24 cellular contexts compared by ENCODE assay signal in genomic region chr3:87413821-87414220, GRCh38.
A peak's percentile ranks its signal among the peaks of the same experiment; 100 is the strongest.
DNase-seq lines count a peak whose midpoint lies in the region; ATAC-seq lines count a peak whose summit lies in the region.
"Had no signal": no experiment of that assay in that cellular context is flagged by ENCODE, and none has a peak within 500 bp of the region (broad histone marks: within the 10 kb centered on the region; RNA-seq: fewer than 3 reads in every experiment).

No MANE protein-coding gene starts in this region.

- DNase-seq in GM03348 (ENCODE audit: low spot score) (peak; percentile 39), adipocyte (ENCODE audit: low read depth) (peak; percentile 53), dedifferentiated amniotic fluid mesenchymal stem cell (ENCODE audit: extremely low spot score) (peak; percentile 27), germinal center (ENCODE audit: low spot score) (no peak)
- no peak for DNase-seq in activated T-cell treated with anti-CD3 and anti-CD28 coated beads, Interleukin-2, amount 50 U/mL, for 24 hours
- DNase-seq: DMS153, DND-41, GOT3, Karpas-422, NCI-H1105, NCI-H1436 treated with DMSO at 0.1 percent for 48 hours, NCI-H187 treated with DMSO at 0.1 percent for 48 hours, NCI-H2171 treated with DMSO at 0.1 percent for 48 hours, NCI-H345, NCI-H510A treated with DMSO at 0.1 percent for 48 hours, NCI-H748 treated with DMSO at 0.1 percent for 48 hours, PC-3, T-cell had no signal

- H3K9me3 Mint-ChIP-seq in activated T-cell treated with anti-CD3 and anti-CD28 coated beads, Interleukin-2, amount 50 U/mL, for 24 hours: no peaks in the 10 kb centered on the region
- H3K9me3 Mint-ChIP-seq: T-cell had no signal

- no peaks in the 10 kb centered on the region for H3K36me3 Mint-ChIP-seq in activated T-cell treated with anti-CD3 and anti-CD28 coated beads, Interleukin-2, amount 50 U/mL, for 24 hours (ENCODE audit: low read depth)
- H3K36me3 Mint-ChIP-seq: T-cell had no signal

- no peaks in the 10 kb centered on the region for H3K4me1 ChIP-seq in adipocyte (ENCODE audit: control insufficient read depth, insufficient read depth, low read length)
- H3K4me1 ChIP-seq: HAP-1, SJSA1 had no signal

- no peaks in the 10 kb centered on the region for H3K27me3 ChIP-seq in adipocyte (replicated peaks; ENCODE audit: control insufficient read depth, insufficient read depth, low read length)
- H3K27me3 ChIP-seq: SJSA1 had no signal

- H3K27ac Mint-ChIP-seq in activated T-cell treated with anti-CD3 and anti-CD28 coated beads, Interleukin-2, amount 50 U/mL, for 24 hours: no peak overlapping the region
- H3K27ac Mint-ChIP-seq: T-cell had no signal

- no peak for ATAC-seq in HG03196 (IDR thresholded peaks at IDR 0.05; ENCODE audit: unreplicated experiment)
- no peak for ATAC-seq in activated CD4-positive, CD25-positive, alpha-beta regulatory T cell treated with anti-CD3 and anti-CD28 coated beads, Interleukin-2, amount 50 U/mL, for 24 hours
- ATAC-seq: HepG2, PC-3, Right ventricle myocardium inferior, T-cell had no signal

- H3K9me3 ChIP-seq in adipocyte (ENCODE audit: control insufficient read depth, low read length): no peaks in the 10 kb centered on the region
- H3K9me3 ChIP-seq: HAP-1, SJSA1 had no signal

- no peak overlapping the region for H3K4me3 ChIP-seq in adipocyte (ENCODE audit: low read length)
- H3K4me3 ChIP-seq: HAP-1, SJSA1 had no signal

- H3K4me1 Mint-ChIP-seq in activated T-cell treated with anti-CD3 and anti-CD28 coated beads, Interleukin-2, amount 50 U/mL, for 24 hours (ENCODE audit: low read depth): no peaks in the 10 kb centered on the region
- H3K4me1 Mint-ChIP-seq: T-cell had no signal

- H3K9ac ChIP-seq in adipocyte (ENCODE audit: low read length): no peak overlapping the region

- H3K27me3 Mint-ChIP-seq in activated T-cell treated with anti-CD3 and anti-CD28 coated beads, Interleukin-2, amount 50 U/mL, for 24 hours: no peaks in the 10 kb centered on the region
- H3K27me3 Mint-ChIP-seq: T-cell had no signal

- H3K36me3 ChIP-seq in adipocyte (ENCODE audit: control insufficient read depth, insufficient read depth, low read length, severe bottlenecking): no peaks in the 10 kb centered on the region
- H3K36me3 ChIP-seq: HAP-1, SJSA1 had no signal

- H3K4me3 Mint-ChIP-seq in activated T-cell treated with anti-CD3 and anti-CD28 coated beads, Interleukin-2, amount 50 U/mL, for 24 hours: no peak overlapping the region
- H3K4me3 Mint-ChIP-seq: T-cell had no signal

Comparison
In these comparisons a context has a peak if more than half of its experiments do, and no peak if none do; other contexts are left out.
1. DNase-seq: peak in GM03348 (single experiment), adipocyte (single experiment) and dedifferentiated amniotic fluid mesenchymal stem cell (single experiment); none in activated T-cell treated with anti-CD3 and anti-CD28 coated beads, Interleukin-2, amount 50 U/mL, for 24 hours (single experiment) and germinal center (single experiment).